In the genomic region with DNA sequence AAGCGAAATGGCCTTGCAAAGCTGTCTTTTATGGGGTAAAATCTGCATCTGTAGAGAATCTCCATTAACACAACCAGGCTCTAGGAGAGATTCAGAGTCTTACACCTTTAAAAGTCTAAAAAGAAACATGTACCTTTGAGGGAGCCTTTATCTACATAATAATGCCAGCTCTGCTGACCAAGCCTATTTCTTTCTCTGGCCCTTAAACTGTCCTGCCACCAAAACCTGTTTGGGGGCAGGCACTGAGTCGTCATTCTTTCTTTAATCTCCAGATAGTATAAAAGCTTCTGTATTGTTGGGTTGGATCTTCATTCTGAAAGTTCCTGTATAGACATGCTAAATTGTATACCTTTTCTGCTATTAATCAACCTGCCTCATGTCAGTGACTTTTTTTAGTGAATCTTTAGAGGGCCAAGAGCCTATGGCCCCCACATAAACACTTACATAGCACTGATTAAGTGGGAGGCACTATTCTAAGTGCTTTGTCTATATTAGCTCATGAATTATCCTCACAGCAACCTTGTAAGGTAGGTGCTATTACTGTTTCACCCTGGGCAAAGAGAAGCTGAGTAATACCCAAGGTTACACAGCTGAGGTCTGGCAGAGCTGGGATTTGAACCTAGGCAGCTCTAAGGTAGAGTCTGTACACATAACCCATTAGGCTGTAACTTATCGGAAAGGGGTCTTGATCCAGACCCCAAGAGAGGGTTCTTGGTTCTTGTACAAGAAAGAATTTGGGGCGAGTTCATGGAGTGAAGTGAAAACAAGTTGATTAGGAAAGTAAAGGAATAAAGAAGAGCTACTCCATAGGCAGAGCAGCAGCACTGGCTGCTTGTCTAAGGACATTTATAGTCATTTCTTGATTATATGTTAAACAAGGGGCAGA, we compare ENCODE assay signal across 17 cellular contexts.
DNase-seq lines count a peak whose midpoint lies in the region; ATAC-seq and TF ChIP-seq lines count a peak whose summit lies in the region.
"Had no signal": no experiment of that assay in that cellular context is flagged by ENCODE, and none has a peak within 500 bp of the region (broad histone marks: within the 10 kb centered on the region; RNA-seq: fewer than 3 reads in every experiment).

No MANE protein-coding gene starts in this region.

- H3K36me3 ChIP-seq in H7 (replicated peaks; ENCODE audit: control insufficient read depth, insufficient read depth, low read length) (no peaks in the 10 kb centered on the region), SK-N-MC (ENCODE audit: insufficient read depth, low read length) (no peaks in the 10 kb centered on the region), OCI-LY7 (ENCODE audit: insufficient read depth, low read length) (no peaks in the 10 kb centered on the region)
- H3K36me3 ChIP-seq: Peyer's patch had no signal

- H3K9me3 ChIP-seq in SK-N-MC (ENCODE audit: low read depth, low read length) = no peaks in the 10 kb centered on the region
- peaks cover 18% of the 10 kb centered on the region; the same call in 1 of the 2 replicates for H3K9me3 ChIP-seq in OCI-LY7 (ENCODE audit: low read length)
- H3K9me3 ChIP-seq: Peyer's patch had no signal

- H3K4me2 ChIP-seq in OCI-LY7 (ENCODE audit: low read length) = no peak overlapping the region

- no peaks in the 10 kb centered on the region for H4K20me1 ChIP-seq in OCI-LY7 (ENCODE audit: insufficient read depth, low read length)

- TF ChIP-seq CTCF in OCI-LY7 (conservative IDR thresholded peaks at IDR 0.05; ENCODE audit: low read length) = no peak

- H3K79me2 ChIP-seq in OCI-LY7 (ENCODE audit: insufficient read depth, low read depth, low read length) = no peaks in the 10 kb centered on the region

- H3K27ac ChIP-seq in SK-N-MC = peak overlapping the region; percentile 85; the same call in 1 of the 2 replicates
- H3K27ac ChIP-seq in OCI-LY7 (ENCODE audit: low read depth, low read length, poor library complexity, severe bottlenecking) = no peak overlapping the region
- H3K27ac ChIP-seq: Peyer's patch had no signal

- intact Hi-C loops in OCI-LY7 (cut with micrococcal nuclease; ENCODE audit: unreplicated experiment) = loop anchor here (5.0 kb wide), 1 partner anchor 312 kb away; no protein-coding TSS in a partner anchor

- no peak overlapping the region for H3K4me3 ChIP-seq in H7 (ENCODE audit: insufficient read depth, low read depth, low read length)
- no peak overlapping the region for H3K4me3 ChIP-seq in SK-N-MC
- no peak overlapping the region for H3K4me3 ChIP-seq in OCI-LY7 (ENCODE audit: low read depth, low read length, poor library complexity, severe bottlenecking)
- H3K4me3 ChIP-seq: Peyer's patch had no signal

- DNase-seq in H7 (peak; percentile 16), SK-N-MC (ENCODE audit: low read depth, low spot score) (no peak), iPS-NIHi11 (ENCODE audit: low spot score) (peak; percentile 32), occipital lobe (lab: John Stamatoyannopoulos, UW) (no peak), HuH-7.5 (ENCODE audit: low spot score) (no peak), iPS-NIHi7 (ENCODE audit: extremely low spot score) (no peak), OCI-LY7 (ENCODE audit: low spot score) (no peak)
- DNase-seq: C1 segment of cervical spinal cord, HCEC 1CT, Kasumi-1, NCI-H1105, NCI-H1694, NCI-H510A treated with DMSO at 0.1 percent for 48 hours, NCI-H82 had no signal

- CTCF ChIA-PET in OCI-LY7 (lab: Charles Lee; ENCODE audit: unreplicated experiment) = no interaction called here

- H3K9me2 ChIP-seq in OCI-LY7 (ENCODE audit: insufficient read depth, low read length) = no peaks in the 10 kb centered on the region

- H3K4me1 ChIP-seq in OCI-LY7 (ENCODE audit: insufficient read depth, low read length, poor library complexity, severe bottlenecking) = peaks cover 20% of the 10 kb centered on the region

- no TSS peak for BruUV-seq in OCI-LY7 (replicated peaks; lab: Mats Ljungman, UMichigan)

- ATAC-seq in esophagus mucosa = peak; percentile 64
- ATAC-seq: Right ventricle myocardium inferior had no signal

- no peaks in the 10 kb centered on the region for H3K27me3 ChIP-seq in H7 (ENCODE audit: control insufficient read depth, insufficient read depth, low read length)
- H3K27me3 ChIP-seq: Peyer's patch had no signal

- no peak overlapping the region for H2AFZ ChIP-seq in OCI-LY7 (ENCODE audit: low read length)

- POLR2A ChIA-PET in OCI-LY7 (lab: Charles Lee) = interaction anchor here (0.6 to 1.2 kb wide), 6 partner anchors 16 to 1455 kb away, joined by 3 to 5 read pairs (median 3); partner anchors contain the start of gene DTNBP1

- no peak overlapping the region for H3K9ac ChIP-seq in SK-N-MC (ENCODE audit: insufficient read length)

Comparison
In these comparisons a context has a peak if more than half of its experiments do, and no peak if none do; other contexts are left out.
1. DNase-seq: peak in H7 (single experiment) and iPS-NIHi11 (single experiment); none in SK-N-MC (single experiment), occipital lobe (single experiment), HuH-7.5 (single experiment), iPS-NIHi7 (single experiment) and OCI-LY7 (single experiment).